ENCODE assay signal across 20 cellular contexts in genomic region chr2:207775471-207775870, GRCh38.
"Had no signal": no experiment of that assay in that cellular context is flagged by ENCODE, and none has a peak within 500 bp of the region (broad histone marks: within the 10 kb centered on the region; RNA-seq: fewer than 3 reads in every experiment).

No MANE protein-coding gene starts in this region.

- H3K4me1 ChIP-seq: colonic mucosa, testis had no signal

- H3K27ac Mint-ChIP-seq: nephron; stimulated activated effector memory CD8-positive, alpha-beta T cell treated with anti-CD3 and anti-CD28 coated beads, Interleukin-12 subunit alpha, Interleukin-12 subunit beta, amount 100 ng/mL, for 72 hours had no signal

- H3K9me3 ChIP-seq: colonic mucosa, testis, tibial nerve had no signal

- DNase-seq: colonic mucosa; effector CD4-positive, alpha-beta T cell; foreskin melanocyte; head of caudate nucleus; kidney; left cardiac atrium; left ventricle myocardium superior; mesendoderm; naive B cell; occipital lobe; posterior cingulate gyrus; stimulated activated CD4-positive, alpha-beta T cell treated with anti-CD3 and anti-CD28 coated beads, Interleukin-4, amount 100 ng/mL, for 1 hour; stimulated activated CD8-positive, alpha-beta memory T cell treated with anti-CD3 and anti-CD28 coated beads, Interleukin-4, amount 100 ng/mL, for 48 hours; stimulated activated naive CD8-positive, alpha-beta T cell treated with anti-CD3 and anti-CD28 coated beads, Interleukin-15, Interleukin-2, amounts not matched to agents 100 U/mL and 50 U/mL, for 24 hours; testis had no signal

- H3K27ac ChIP-seq: colonic mucosa, hepatocyte, testis, tibial nerve had no signal

- H3K4me3 Mint-ChIP-seq: naive B cell; nephron; stimulated activated effector memory CD8-positive, alpha-beta T cell treated with anti-CD3 and anti-CD28 coated beads, Interleukin-12 subunit alpha, Interleukin-12 subunit beta, amount 100 ng/mL, for 72 hours had no signal

- ATAC-seq: left cardiac atrium; left ventricle myocardium superior; stimulated activated effector memory CD8-positive, alpha-beta T cell treated with anti-CD3 and anti-CD28 coated beads, Interleukin-12 subunit alpha, Interleukin-12 subunit beta, amount 100 ng/mL, for 72 hours; stimulated activated naive CD8-positive, alpha-beta T cell treated with anti-CD3 and anti-CD28 coated beads, Interleukin-15, Interleukin-2, amounts not matched to agents 100 U/mL and 50 U/mL, for 24 hours had no signal

- H3K27me3 ChIP-seq: colonic mucosa, hepatocyte, testis, tibial nerve had no signal

- H3K36me3 Mint-ChIP-seq: naive B cell; stimulated activated effector memory CD8-positive, alpha-beta T cell treated with anti-CD3 and anti-CD28 coated beads, Interleukin-12 subunit alpha, Interleukin-12 subunit beta, amount 100 ng/mL, for 72 hours had no signal

- H3K9me3 Mint-ChIP-seq: naive B cell; nephron; stimulated activated effector memory CD8-positive, alpha-beta T cell treated with anti-CD3 and anti-CD28 coated beads, Interleukin-12 subunit alpha, Interleukin-12 subunit beta, amount 100 ng/mL, for 72 hours had no signal

- H3K4me3 ChIP-seq: colonic mucosa, hepatocyte, smooth muscle cell, testis, tibial nerve had no signal

- H3K36me3 ChIP-seq: colonic mucosa, tibial nerve had no signal
